In genomic region chr20:64110411-64111068, GRCh38 we compare ENCODE assay signal across 21 cellular contexts. TPM values are rescaled to one million over a fixed set of nuclear protein-coding genes. Genes with fewer than 3 reads are reported as not detected.
DNase-seq lines count a peak whose midpoint lies in the region; ATAC-seq and FAIRE-seq lines count a peak whose summit lies in the region.
"Had no signal": no experiment of that assay in that cellular context is flagged by ENCODE, and none has a peak within 500 bp of the region (broad histone marks: within the 10 kb centered on the region; RNA-seq: fewer than 3 reads in every experiment).

No MANE protein-coding gene starts in this region.

- H3K27me3 Mint-ChIP-seq in activated CD4-positive, alpha-beta memory T cell treated with anti-CD3 and anti-CD28 coated beads for 36 hours: no peaks in the 10 kb centered on the region
- H3K27me3 Mint-ChIP-seq in activated CD4-positive, alpha-beta memory T cell treated with anti-CD3 and anti-CD28 coated beads, Interleukin-2, amount 10 ng/mL, durations not matched to agents 7 days and 5 days: no peaks in the 10 kb centered on the region
- no peaks in the 10 kb centered on the region for H3K27me3 Mint-ChIP-seq in stimulated activated naive B cell treated with anti-CD40 and anti-IgM and Interleukin-4, amounts not matched to agents 10 μg/mL and 1 μg/mL and 100 μg/mL, for 72 hours
- H3K27me3 Mint-ChIP-seq: activated naive CD8-positive, alpha-beta T cell treated with anti-CD3 and anti-CD28 coated beads, Interleukin-2, amount 50 U/mL, for 24 hours; naive B cell had no signal

- CTCF ChIA-PET in activated CD4-positive, alpha-beta memory T cell treated with anti-CD3 and anti-CD28 coated beads for 36 hours (lab: Charles Lee): interaction anchor here (2.8 kb wide), 1 partner anchor 10 kb away, joined by 8 read pairs; no protein-coding TSS in a partner anchor
- CTCF ChIA-PET in activated CD4-positive, alpha-beta memory T cell treated with anti-CD3 and anti-CD28 coated beads, Interleukin-2, amount 10 ng/mL, durations not matched to agents 7 days and 5 days (lab: Charles Lee): no interaction called here

- peak; percentile 78 for FAIRE-seq in HTR-8/SVneo (lab: Jason Lieb, UNC)
- FAIRE-seq: GM12878 had no signal

- H3K9me3 Mint-ChIP-seq in activated CD4-positive, alpha-beta memory T cell treated with anti-CD3 and anti-CD28 coated beads for 36 hours: no peaks in the 10 kb centered on the region
- no peaks in the 10 kb centered on the region for H3K9me3 Mint-ChIP-seq in activated CD4-positive, alpha-beta memory T cell treated with anti-CD3 and anti-CD28 coated beads, Interleukin-2, amount 10 ng/mL, durations not matched to agents 7 days and 5 days
- H3K9me3 Mint-ChIP-seq in stimulated activated naive B cell treated with anti-CD40 and anti-IgM and Interleukin-4, amounts not matched to agents 10 μg/mL and 1 μg/mL and 100 μg/mL, for 72 hours: no peaks in the 10 kb centered on the region
- H3K9me3 Mint-ChIP-seq: activated naive CD8-positive, alpha-beta T cell treated with anti-CD3 and anti-CD28 coated beads, Interleukin-2, amount 50 U/mL, for 24 hours; naive B cell had no signal

- intact Hi-C loops in activated CD4-positive, alpha-beta memory T cell treated with anti-CD3 and anti-CD28 coated beads for 36 hours (cut with micrococcal nuclease): no loop called here

- peak; percentile 7 for DNase-seq in activated CD4-positive, alpha-beta memory T cell treated with anti-CD3 and anti-CD28 coated beads for 36 hours
- DNase-seq in activated CD4-positive, alpha-beta memory T cell treated with anti-CD3 and anti-CD28 coated beads, Interleukin-2, amount 10 ng/mL, durations not matched to agents 7 days and 5 days: no peak
- DNase-seq in HTR-8/SVneo (ENCODE audit: insufficient read length, low spot score): no peak
- DNase-seq in left lobe of liver (ENCODE audit: low spot score): peak; percentile 45
- peak; percentile 0 for DNase-seq in stimulated activated naive B cell treated with anti-CD40 and anti-IgM and Interleukin-4, amounts not matched to agents 10 μg/mL and 1 μg/mL and 100 μg/mL, for 72 hours
- DNase-seq in NCI-H1436 (lab: John Stamatoyannopoulos, UW): no peak
- no peak for DNase-seq in NCI-H2196 (lab: John Stamatoyannopoulos, UW; ENCODE audit: unreplicated experiment)
- DNase-seq: activated naive CD8-positive, alpha-beta T cell treated with anti-CD3 and anti-CD28 coated beads, Interleukin-2, amount 50 U/mL, for 24 hours; COR-L47; effector CD8-positive, alpha-beta T cell; H7; MG63; naive B cell; NCI-H187 treated with DMSO at 0.1 percent for 48 hours; NCI-H524 treated with DMSO at 0.1 percent for 48 hours; PC-3; stimulated activated CD4-positive, alpha-beta T cell treated with anti-CD3 and anti-CD28 coated beads, Interleukin-1b, Interleukin-23, amount 100 ng/mL, for 48 hours had no signal

- POLR2A ChIA-PET in activated CD4-positive, alpha-beta memory T cell treated with anti-CD3 and anti-CD28 coated beads for 36 hours (lab: Charles Lee): no interaction called here
- POLR2A ChIA-PET in activated CD4-positive, alpha-beta memory T cell treated with anti-CD3 and anti-CD28 coated beads, Interleukin-2, amount 10 ng/mL, durations not matched to agents 7 days and 5 days (lab: Charles Lee): no interaction called here

- no peaks in the 10 kb centered on the region for H3K36me3 Mint-ChIP-seq in activated CD4-positive, alpha-beta memory T cell treated with anti-CD3 and anti-CD28 coated beads for 36 hours
- H3K36me3 Mint-ChIP-seq in activated CD4-positive, alpha-beta memory T cell treated with anti-CD3 and anti-CD28 coated beads, Interleukin-2, amount 10 ng/mL, durations not matched to agents 7 days and 5 days (ENCODE audit: low read depth): no peaks in the 10 kb centered on the region
- H3K36me3 Mint-ChIP-seq in stimulated activated naive B cell treated with anti-CD40 and anti-IgM and Interleukin-4, amounts not matched to agents 10 μg/mL and 1 μg/mL and 100 μg/mL, for 72 hours: no peaks in the 10 kb centered on the region
- H3K36me3 Mint-ChIP-seq: naive B cell had no signal

- no peaks in the 10 kb centered on the region for H3K4me1 Mint-ChIP-seq in activated CD4-positive, alpha-beta memory T cell treated with anti-CD3 and anti-CD28 coated beads for 36 hours (ENCODE audit: low read depth)
- no peaks in the 10 kb centered on the region for H3K4me1 Mint-ChIP-seq in activated CD4-positive, alpha-beta memory T cell treated with anti-CD3 and anti-CD28 coated beads, Interleukin-2, amount 10 ng/mL, durations not matched to agents 7 days and 5 days
- H3K4me1 Mint-ChIP-seq in stimulated activated naive B cell treated with anti-CD40 and anti-IgM and Interleukin-4, amounts not matched to agents 10 μg/mL and 1 μg/mL and 100 μg/mL, for 72 hours: peaks cover 44 to 62% of the 10 kb centered on the region in 2 donors

- H3K27ac Mint-ChIP-seq in activated CD4-positive, alpha-beta memory T cell treated with anti-CD3 and anti-CD28 coated beads for 36 hours: no peak overlapping the region
- H3K27ac Mint-ChIP-seq in activated CD4-positive, alpha-beta memory T cell treated with anti-CD3 and anti-CD28 coated beads, Interleukin-2, amount 10 ng/mL, durations not matched to agents 7 days and 5 days: no peak overlapping the region
- H3K27ac Mint-ChIP-seq in stimulated activated naive B cell treated with anti-CD40 and anti-IgM and Interleukin-4, amounts not matched to agents 10 μg/mL and 1 μg/mL and 100 μg/mL, for 72 hours: no peak overlapping the region
- H3K27ac Mint-ChIP-seq: activated naive CD8-positive, alpha-beta T cell treated with anti-CD3 and anti-CD28 coated beads, Interleukin-2, amount 50 U/mL, for 24 hours had no signal

- peak; percentile 65 for ATAC-seq in left lobe of liver
- ATAC-seq in stimulated activated naive B cell treated with anti-CD40 and anti-IgM and Interleukin-4, amounts not matched to agents 10 μg/mL and 1 μg/mL and 100 μg/mL, for 72 hours (replicated peaks): no peak
- no peak for ATAC-seq in GM18873 (IDR thresholded peaks at IDR 0.05; ENCODE audit: low FRiP score, unreplicated experiment)
- ATAC-seq: activated naive CD8-positive, alpha-beta T cell treated with anti-CD3 and anti-CD28 coated beads, Interleukin-2, amount 50 U/mL, for 24 hours; GM12878; PC-3 had no signal

- no peak overlapping the region for H3K4me3 Mint-ChIP-seq in activated CD4-positive, alpha-beta memory T cell treated with anti-CD3 and anti-CD28 coated beads for 36 hours
- no peak overlapping the region for H3K4me3 Mint-ChIP-seq in activated CD4-positive, alpha-beta memory T cell treated with anti-CD3 and anti-CD28 coated beads, Interleukin-2, amount 10 ng/mL, durations not matched to agents 7 days and 5 days
- peak overlapping the region in 1 of 2 donors; percentile 4 for H3K4me3 Mint-ChIP-seq in stimulated activated naive B cell treated with anti-CD40 and anti-IgM and Interleukin-4, amounts not matched to agents 10 μg/mL and 1 μg/mL and 100 μg/mL, for 72 hours
- H3K4me3 Mint-ChIP-seq: activated naive CD8-positive, alpha-beta T cell treated with anti-CD3 and anti-CD28 coated beads, Interleukin-2, amount 50 U/mL, for 24 hours had no signal

RNA-seq across cellular contexts. Expression of gene NPBWR2, which starts 3.2 kb away (rescaled TPM):
- total RNA-seq in activated CD4-positive, alpha-beta memory T cell treated with anti-CD3 and anti-CD28 coated beads for 36 hours: not detected
- total RNA-seq in activated CD4-positive, alpha-beta memory T cell treated with anti-CD3 and anti-CD28 coated beads, Interleukin-2, amount 10 ng/mL, durations not matched to agents 7 days and 5 days: not detected
- total RNA-seq in left lobe of liver: not detected
- total RNA-seq: A673, GM12878, H7, lower leg skin, PC-3 had no signal

RNA-seq across cellular contexts. Expression of gene LKAAEAR1, which starts 26.3 kb away (rescaled TPM):
- not detected for total RNA-seq in activated CD4-positive, alpha-beta memory T cell treated with anti-CD3 and anti-CD28 coated beads for 36 hours
- under 1 TPM in 1 of 2 experiments, not detected in 1; 0.38 TPM for total RNA-seq in activated CD4-positive, alpha-beta memory T cell treated with anti-CD3 and anti-CD28 coated beads, Interleukin-2, amount 10 ng/mL, durations not matched to agents 7 days and 5 days
- total RNA-seq in left lobe of liver: not detected
- total RNA-seq: GM12878 had no signal

RNA-seq across cellular contexts. Expression of gene OPRL1, which starts 30.7 kb away (rescaled TPM):
- under 1 TPM; 0.63 to 0.71 TPM for total RNA-seq in activated CD4-positive, alpha-beta memory T cell treated with anti-CD3 and anti-CD28 coated beads for 36 hours
- 1 to 10 TPM; 1.2 to 1.6 TPM for total RNA-seq in activated CD4-positive, alpha-beta memory T cell treated with anti-CD3 and anti-CD28 coated beads, Interleukin-2, amount 10 ng/mL, durations not matched to agents 7 days and 5 days
- 0.15 TPM for total RNA-seq in left lobe of liver

RNA-seq across cellular contexts. Expression of gene RGS19, which starts 31.2 kb away (rescaled TPM):
- 10 to 100 TPM; 43.2 to 44.4 TPM for total RNA-seq in activated CD4-positive, alpha-beta memory T cell treated with anti-CD3 and anti-CD28 coated beads for 36 hours
- total RNA-seq in activated CD4-positive, alpha-beta memory T cell treated with anti-CD3 and anti-CD28 coated beads, Interleukin-2, amount 10 ng/mL, durations not matched to agents 7 days and 5 days: 100 to 1,000 TPM; 119 to 122 TPM
- total RNA-seq in left lobe of liver: 4.6 TPM

RNA-seq across cellular contexts. Expression of gene TCEA2, which starts 47.5 kb away (rescaled TPM):
- 10 to 100 TPM; 27.3 to 29.9 TPM for total RNA-seq in activated CD4-positive, alpha-beta memory T cell treated with anti-CD3 and anti-CD28 coated beads for 36 hours
- 10 to 100 TPM; 66.3 to 74.1 TPM for total RNA-seq in activated CD4-positive, alpha-beta memory T cell treated with anti-CD3 and anti-CD28 coated beads, Interleukin-2, amount 10 ng/mL, durations not matched to agents 7 days and 5 days
- total RNA-seq in left lobe of liver: 49.2 TPM

Comparison
In these comparisons a context has a peak if more than half of its experiments do, and no peak if none do; other contexts are left out.
1. DNase-seq: peak in activated CD4-positive, alpha-beta memory T cell treated with anti-CD3 and anti-CD28 coated beads for 36 hours (single experiment), left lobe of liver (single experiment) and stimulated activated naive B cell treated with anti-CD40 and anti-IgM and Interleukin-4, amounts not matched to agents 10 μg/mL and 1 μg/mL and 100 μg/mL, for 72 hours (single experiment); none in activated CD4-positive, alpha-beta memory T cell treated with anti-CD3 and anti-CD28 coated beads, Interleukin-2, amount 10 ng/mL, durations not matched to agents 7 days and 5 days (single experiment), HTR-8/SVneo (single experiment), NCI-H1436 (single experiment) and NCI-H2196 (single experiment).